Comparison of ENCODE assay signal across 8 cellular contexts in genomic region chr16:30942421-30942796, GRCh38. TPM values are rescaled to one million over a fixed set of nuclear protein-coding genes. Genes with fewer than 3 reads are reported as not detected.
DNase-seq lines count a peak whose midpoint lies in the region; ATAC-seq and TF ChIP-seq lines count a peak whose summit lies in the region.

No MANE protein-coding gene starts in this region.

- peaks cover 25 to 32% of the 10 kb centered on the region in 2 experiments for H3K79me1 ChIP-seq in IMR-90 (ENCODE audit: low read depth in 1 of 2, low read length in 2 of 2)

- no peak for TF ChIP-seq EP300 in tibial nerve (IDR thresholded peaks at IDR 0.05)

- no peaks in the 10 kb centered on the region for H3K27me3 ChIP-seq in IMR-90 (ENCODE audit: control insufficient read depth, insufficient read depth, low read length)
- H3K27me3 ChIP-seq in ascending aorta, result no peaks in the 10 kb centered on the region
- H3K27me3 ChIP-seq in tibial nerve, result no peaks in the 10 kb centered on the region

- peaks cover 9% of the 10 kb centered on the region for H4K20me1 ChIP-seq in IMR-90 (ENCODE audit: insufficient read depth, low read length)

- no peak overlapping the region for H3K27ac ChIP-seq in IMR-90 (ENCODE audit: insufficient read depth, low read length)
- H3K27ac ChIP-seq in ascending aorta, result peak overlapping the region; percentile 19 to 27
- H3K27ac ChIP-seq in tibial nerve, result no peak overlapping the region

- ATAC-seq in IMR-90 (ENCODE audit: low read depth), result no peak
- ATAC-seq in mucosa of descending colon, result peak; percentile 68

- no peak overlapping the region for H3K4me3 ChIP-seq in IMR-90 (ENCODE audit: insufficient read depth, low read depth, low read length)
- H3K4me3 ChIP-seq in ascending aorta, result no peak overlapping the region
- H3K4me3 ChIP-seq in mucosa of descending colon, result no peak overlapping the region
- H3K4me3 ChIP-seq in tibial nerve, result no peak overlapping the region

- CTCF ChIA-PET in IMR-90 (lab: Yijun Ruan, JAX), result interaction anchor here (1.0 to 2.0 kb wide), 3 partner anchors 13 to 19 kb away, joined by 3 to 4 read pairs (median 4); partner anchors contain the start of gene FBXL19

- TF ChIP-seq POLR2A in IMR-90 (IDR thresholded peaks at IDR 0.05; ENCODE audit: low read depth, low read length) (no peak), tibial nerve (IDR thresholded peaks at IDR 0.05) (no peak)

- H4K8ac ChIP-seq in IMR-90 (ENCODE audit: low read depth in 2 of 2, low read length in 2 of 2), result peak overlapping the region in 1 of 2 experiments; percentile 66; a peak in 1 of 4 replicates

- H2BK120ac ChIP-seq in IMR-90 (ENCODE audit: low read depth, low read length), result no peak overlapping the region

- H3K9me1 ChIP-seq in IMR-90 (ENCODE audit: insufficient read depth, low read length), result no peaks in the 10 kb centered on the region

- H2AK5ac ChIP-seq in IMR-90 (ENCODE audit: low read depth, low read length), result peak overlapping the region; percentile 92; the same call in 1 of the 2 replicates

- no peak overlapping the region for H2BK5ac ChIP-seq in IMR-90 (ENCODE audit: low read depth, low read length, poor library complexity, severe bottlenecking)

- H3K36me3 ChIP-seq in IMR-90 (ENCODE audit: control insufficient read depth, insufficient read depth, low read length), result peaks cover 38% of the 10 kb centered on the region
- peaks cover 24 to 26% of the 10 kb centered on the region in 2 donors for H3K36me3 ChIP-seq in ascending aorta
- no peaks in the 10 kb centered on the region for H3K36me3 ChIP-seq in mucosa of descending colon (ENCODE audit: low read depth)
- H3K36me3 ChIP-seq in tibial nerve, result peaks cover 0 to 70% (median 0%) of the 10 kb centered on the region in 3 donors

- BruUV-seq in IMR-90 (replicated peaks; lab: Mats Ljungman, UMichigan), result no TSS peak

- in situ Hi-C loops in IMR-90 (cut with MboI; ENCODE audit: low sequenced_read_pairs), result no loop called here

- no peak overlapping the region for H3K14ac ChIP-seq in IMR-90 (replicated peaks; ENCODE audit: low read depth, low read length)

- WGBS in IMR-90 (ENCODE audit: extremely low coverage in 2 of 2, insufficient read length in 1 of 2), 2 experiments, result no CpG with 5 or more reads among the region's 4 CpGs
- WGBS in tibial nerve, 2 donors, result 71 to 89% methylated on average over 4 of the region's 4 CpGs

- H4K5ac ChIP-seq in IMR-90 (ENCODE audit: low read depth, low read length), result no peak overlapping the region

- dilution Hi-C loops in IMR-90 (cut with HindIII; ENCODE audit: low sequenced_read_pairs, unreplicated experiment), result no loop called here

- H3K18ac ChIP-seq in IMR-90 (ENCODE audit: low read depth, low read length), result no peak overlapping the region

- no peak for TF ChIP-seq CTCF in IMR-90 (conservative IDR thresholded peaks at IDR 0.05; ENCODE audit: low read depth, low read length)
- no peak for TF ChIP-seq CTCF in ascending aorta (IDR thresholded peaks at IDR 0.05)
- no peak for TF ChIP-seq CTCF in mucosa of descending colon (IDR thresholded peaks at IDR 0.05)
- no peak for TF ChIP-seq CTCF in tibial nerve (IDR thresholded peaks at IDR 0.05)

- DNase-seq in DMS53 treated with DMSO at 0.1 percent for 48 hours (lab: John Stamatoyannopoulos, UW; ENCODE audit: unreplicated experiment) (peak; percentile 50), IMR-90 (no peak), ascending aorta (ENCODE audit: low spot score in 2 of 2) (no peak), mucosa of descending colon (no peak), SIG-M5 treated with dmso at 0.1 percent for 504 hours (lab: John Stamatoyannopoulos, UW; ENCODE audit: unreplicated experiment) (no peak), tibial nerve (ENCODE audit: low spot score in 2 of 2) (no peak), islet precursor cell (no peak)
- DNase-seq in stimulated activated CD8-positive, alpha-beta memory T cell treated with anti-CD3 and anti-CD28 coated beads, Interleukin-4, amount 100 ng/mL, for 48 hours, result no peak

- peak overlapping the region; percentile 87 for H2AFZ ChIP-seq in IMR-90 (replicated peaks; ENCODE audit: low read length, poor library complexity)

- H3K56ac ChIP-seq in IMR-90 (ENCODE audit: extremely low read depth, insufficient read depth, low read length), result no peak overlapping the region

- H3K9me3 ChIP-seq in IMR-90 (ENCODE audit: control insufficient read depth, insufficient read depth, low read length), result no peaks in the 10 kb centered on the region
- H3K9me3 ChIP-seq in ascending aorta, result no peaks in the 10 kb centered on the region
- no peaks in the 10 kb centered on the region for H3K9me3 ChIP-seq in mucosa of descending colon
- H3K9me3 ChIP-seq in tibial nerve, result no peaks in the 10 kb centered on the region

- H2BK20ac ChIP-seq in IMR-90 (ENCODE audit: low read depth, low read length), result no peak overlapping the region

- intact Hi-C loops in IMR-90 (cut with micrococcal nuclease), result no loop called here
- intact Hi-C loops in ascending aorta (cut with DNase I), result no loop called here
- intact Hi-C loops in mucosa of descending colon (cut with DNase I, micrococcal nuclease), result loop anchor here in 1 of 2 donors (5.0 kb wide), 1 partner anchor 75 kb away; no protein-coding TSS in a partner anchor

- no peak overlapping the region for H4K91ac ChIP-seq in IMR-90 (ENCODE audit: insufficient read depth, low read depth, low read length)

- POLR2A ChIA-PET in IMR-90 (lab: Charles Lee; ENCODE audit: unreplicated experiment), result no interaction called here

- H3K4ac ChIP-seq in IMR-90 (ENCODE audit: low read depth, low read length), result no peak overlapping the region; the same call in 1 of the 2 replicates

- no peak overlapping the region for H3K9ac ChIP-seq in IMR-90 (ENCODE audit: low read depth, low read length)

- no peak for TF ChIP-seq RAD21 in IMR-90 (IDR thresholded peaks at IDR 0.05; ENCODE audit: low read length)

- H3K23ac ChIP-seq in IMR-90 (ENCODE audit: low read depth, low read length), result no peak overlapping the region

- H2AK9ac ChIP-seq in IMR-90 (replicated peaks; ENCODE audit: low read depth, low read length, poor library complexity), result peak overlapping the region; percentile 87

- no peak overlapping the region for H3K4me2 ChIP-seq in IMR-90 (ENCODE audit: low read depth, low read length)

- peaks cover 6% of the 10 kb centered on the region for H3K4me1 ChIP-seq in IMR-90 (ENCODE audit: control insufficient read depth, insufficient read depth, low read length)
- H3K4me1 ChIP-seq in ascending aorta, result peaks cover 0 to 11% of the 10 kb centered on the region in 2 donors
- H3K4me1 ChIP-seq in mucosa of descending colon (ENCODE audit: low read depth), result peaks cover 15% of the 10 kb centered on the region
- peaks cover 0 to 14% (median 4%) of the 10 kb centered on the region in 4 donors for H3K4me1 ChIP-seq in tibial nerve

- no peak overlapping the region for H2BK15ac ChIP-seq in IMR-90 (ENCODE audit: low read depth, low read length)

TF ChIP-seq in IMR-90, 13 proteins besides CTCF, POLR2A, EP300 and RAD21 (continues in another document):
- TF ChIP-seq ELK1 (IDR thresholded peaks at IDR 0.05; ENCODE audit: borderline replicate concordance, low read depth, low read length), result no peak
- no peak for TF ChIP-seq RCOR1 (IDR thresholded peaks at IDR 0.05; ENCODE audit: insufficient replicate concordance, low read length)
- no peak for TF ChIP-seq MAFK (IDR thresholded peaks at IDR 0.05; ENCODE audit: low read depth, low read length)
- TF ChIP-seq NFE2L2 (IDR thresholded peaks at IDR 0.05; ENCODE audit: low read depth, low read length), result no peak
- no peak for TF ChIP-seq MAZ (IDR thresholded peaks at IDR 0.05; ENCODE audit: borderline replicate concordance, low read depth, low read length)

RNA-seq across cellular contexts. Expression of gene ORAI3, which starts 6.5 kb away (rescaled TPM):
- 6.8 and 6.9 TPM in 2 replicates for total RNA-seq in IMR-90 (2012; rRNA removed)
- 16.9 TPM in 2 replicates for polyA plus RNA-seq in IMR-90 (2012; rRNA removed)
- polyA plus RNA-seq in IMR-90 (2012; cell fraction: cytosol; rRNA removed), result 16.1 and 29.4 TPM in 2 replicates
- polyA plus RNA-seq in IMR-90 (2012; cell fraction: nucleus; rRNA removed; ENCODE audit: low replicate concordance), result 12.4 and 15.2 TPM in 2 replicates
- total RNA-seq in ascending aorta, result 39.0 TPM
- total RNA-seq in mucosa of descending colon, result 10 to 100 TPM; 14.6 to 24.6 (median 15.4) TPM
- total RNA-seq in tibial nerve, result 10 to 100 TPM; 50.7 to 58.4 (median 52.9) TPM

RNA-seq across cellular contexts. Expression of gene SETD1A, which starts 15.1 kb away (rescaled TPM):
- total RNA-seq in IMR-90 (2012; rRNA removed) (0.54 and 0.56 TPM in 2 replicates), ascending aorta (8.3 TPM), mucosa of descending colon (10 to 100 TPM; 13.4 to 24.7 (median 13.7) TPM), tibial nerve (10 to 100 TPM in 2 of 4 donors, 1 to 10 TPM in 2; 7.9 to 17.1 (median 10.7) TPM)
- 5.8 and 6.5 TPM in 2 replicates for polyA plus RNA-seq in IMR-90 (2012; rRNA removed)
- polyA plus RNA-seq in IMR-90 (2012; cell fraction: cytosol; rRNA removed), result 3.3 and 4.8 TPM in 2 replicates
- polyA plus RNA-seq in IMR-90 (2012; cell fraction: nucleus; rRNA removed; ENCODE audit: low replicate concordance), result 16.4 and 29.7 TPM in 2 replicates

RNA-seq across cellular contexts. Expression of gene FBXL19, which starts 19.0 kb away (rescaled TPM):
- 5.0 and 5.8 TPM in 2 replicates for total RNA-seq in IMR-90 (2012; rRNA removed)
- polyA plus RNA-seq in IMR-90 (2012; rRNA removed), result 13.8 and 19.6 TPM in 2 replicates
- 14.1 and 16.6 TPM in 2 replicates for polyA plus RNA-seq in IMR-90 (2012; cell fraction: cytosol; rRNA removed)
- polyA plus RNA-seq in IMR-90 (2012; cell fraction: nucleus; rRNA removed; ENCODE audit: low replicate concordance), result 29.8 and 57.4 TPM in 2 replicates
- total RNA-seq in ascending aorta, result 66.9 TPM
- total RNA-seq in mucosa of descending colon, result 10 to 100 TPM; 17.6 to 30.3 (median 22.4) TPM
- total RNA-seq in tibial nerve, result 10 to 100 TPM in 3 of 4 donors, 1 to 10 TPM in 1; 7.4 to 25.8 (median 16.7) TPM

RNA-seq across cellular contexts. Expression of gene HSD3B7, which starts 42.6 kb away (rescaled TPM):
- total RNA-seq in IMR-90 (2012; rRNA removed) (9.4 and 11.3 TPM in 2 replicates), ascending aorta (35.2 TPM), mucosa of descending colon (10 to 100 TPM; 16.5 to 27.7 (median 23.2) TPM), tibial nerve (10 to 100 TPM; 14.9 to 42.9 (median 22.5) TPM)
- 8.5 and 9.3 TPM in 2 replicates for polyA plus RNA-seq in IMR-90 (2012; rRNA removed)
- 9.7 and 12.6 TPM in 2 replicates for polyA plus RNA-seq in IMR-90 (2012; cell fraction: cytosol; rRNA removed)
- 10.7 and 21.0 TPM in 2 replicates for polyA plus RNA-seq in IMR-90 (2012; cell fraction: nucleus; rRNA removed; ENCODE audit: low replicate concordance)

RNA-seq across cellular contexts. Expression of gene CTF1, which starts 46.0 kb away (rescaled TPM):
- total RNA-seq in IMR-90 (2012; rRNA removed) (0.18 and 0.56 TPM in 2 replicates), ascending aorta (0.21 TPM), mucosa of descending colon (1 to 10 TPM; 1.1 to 7.6 (median 1.5) TPM), tibial nerve (1 to 10 TPM; 2.2 to 5.9 (median 3.1) TPM)
- 12.9 and 13.8 TPM in 2 replicates for polyA plus RNA-seq in IMR-90 (2012; rRNA removed)
- 12.9 and 21.8 TPM in 2 replicates for polyA plus RNA-seq in IMR-90 (2012; cell fraction: cytosol; rRNA removed)
- 10.8 and 14.0 TPM in 2 replicates for polyA plus RNA-seq in IMR-90 (2012; cell fraction: nucleus; rRNA removed; ENCODE audit: low replicate concordance)

Comparison
In these comparisons a context has a peak if more than half of its experiments do, and no peak if none do; other contexts are left out.
1. H3K27ac ChIP-seq: peak in ascending aorta (2 of 2); none in IMR-90 (single experiment) and tibial nerve (0 of 4).